Comparison of ENCODE assay signal across 8 cellular contexts in the genomic region with DNA sequence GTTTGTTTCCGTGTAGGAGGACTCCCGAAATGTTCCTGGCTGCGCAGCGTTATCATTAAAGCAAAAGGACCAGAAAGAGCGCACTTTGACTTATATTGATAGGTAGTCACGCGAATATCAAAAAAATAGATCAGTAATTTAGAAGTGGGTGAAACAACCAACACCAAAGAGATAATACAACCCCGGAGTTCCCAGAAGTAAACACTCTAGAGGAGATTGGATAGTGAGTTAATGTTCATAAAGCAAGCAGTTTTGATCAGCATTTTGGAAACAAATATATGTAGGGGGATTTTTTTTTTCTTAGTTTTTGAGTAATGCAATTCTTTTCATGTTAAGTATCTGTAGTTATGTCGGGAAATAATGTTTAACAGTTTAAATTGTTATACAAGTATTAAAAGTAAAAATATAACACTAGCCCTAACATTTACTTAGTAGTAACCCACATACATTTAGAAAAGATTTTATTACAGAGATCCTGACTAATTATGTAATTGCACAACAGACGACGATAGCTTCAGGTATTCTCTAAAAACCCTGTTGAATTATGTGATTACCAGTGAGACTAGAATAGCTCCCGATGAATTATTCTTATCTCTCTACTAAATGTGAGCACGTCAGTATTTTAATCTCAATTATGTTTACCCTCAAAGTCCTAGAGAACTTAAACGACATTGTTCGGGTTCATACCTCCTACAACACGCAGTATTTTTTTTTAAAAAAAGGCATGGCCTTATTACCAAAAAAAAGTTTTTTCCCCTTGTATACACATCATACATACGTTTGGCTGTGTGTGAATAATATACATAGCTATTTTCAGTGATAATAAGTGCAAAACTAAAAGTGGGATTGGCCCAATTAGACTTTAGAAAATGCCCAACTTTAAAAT. TPM values are rescaled to one million over a fixed set of nuclear protein-coding genes. Genes with fewer than 3 reads are reported as not detected.
DNase-seq lines count a peak whose midpoint lies in the region; ATAC-seq, FAIRE-seq and TF ChIP-seq lines count a peak whose summit lies in the region.

No MANE protein-coding gene starts in this region.

- H3K4me3 Mint-ChIP-seq in Calu3 (ENCODE audit: low read depth, unreplicated experiment): peak overlapping the region; percentile 70

- no peaks in the 10 kb centered on the region for H3K4me1 ChIP-seq in parathyroid adenoma

- no peaks in the 10 kb centered on the region for H3K9me3 Mint-ChIP-seq in Calu3 (ENCODE audit: low read depth, unreplicated experiment)

- peak overlapping the region; percentile 70 for H3K27ac Mint-ChIP-seq in Calu3 (ENCODE audit: unreplicated experiment)

- CTCF ChIA-PET in Calu3 (lab: Charles Lee): interaction anchor here (1.0 kb wide), 1 partner anchor 21 kb away, joined by 4 read pairs; no protein-coding TSS in a partner anchor

- H3K27me3 Mint-ChIP-seq in Calu3 (ENCODE audit: unreplicated experiment): no peaks in the 10 kb centered on the region

- peaks cover 31% of the 10 kb centered on the region for H3K4me1 Mint-ChIP-seq in Calu3 (ENCODE audit: low read depth, unreplicated experiment)

- peak overlapping the region; percentile 84 for H2AFZ ChIP-seq in parathyroid adenoma

- no peak for FAIRE-seq in HTR-8/SVneo (lab: Jason Lieb, UNC)

- TF ChIP-seq CTCF in Calu3 (IDR thresholded peaks at IDR 0.05; ENCODE audit: unreplicated experiment): no peak
- TF ChIP-seq CTCF in parathyroid adenoma (IDR thresholded peaks at IDR 0.05): no peak

- no peaks in the 10 kb centered on the region for H3K36me3 ChIP-seq in SK-N-MC (ENCODE audit: insufficient read depth, low read length)
- H3K36me3 ChIP-seq in parathyroid adenoma (ENCODE audit: control insufficient read depth, insufficient read depth, low read length): no peaks in the 10 kb centered on the region

- peak; percentile 3 for ATAC-seq in HG02763 (IDR thresholded peaks at IDR 0.05; ENCODE audit: unreplicated experiment)
- ATAC-seq in GM21737 (IDR thresholded peaks at IDR 0.05; ENCODE audit: unreplicated experiment): no peak

- BruUV-seq in Calu3 (replicated peaks; lab: Mats Ljungman, UMichigan): TSS peak; percentile 30

- no peak for DNase-seq in Calu3
- DNase-seq in SK-N-MC (ENCODE audit: low read depth, low spot score): no peak
- DNase-seq in fibroblast of peridontal ligament (ENCODE audit: extremely low read depth): peak; percentile 57
- DNase-seq in HTR-8/SVneo (ENCODE audit: insufficient read length, low spot score): no peak
- no peak for DNase-seq in activated naive CD4-positive, alpha-beta T cell treated with Interleukin-2 at 50 U/mL for 16 hours

- H3K4me3 ChIP-seq in SK-N-MC: peak overlapping the region; percentile 78
- H3K4me3 ChIP-seq in parathyroid adenoma (ENCODE audit: low read depth, low read length): peak overlapping the region; percentile 68

- H3K9me3 ChIP-seq in SK-N-MC (ENCODE audit: low read depth, low read length) (no peaks in the 10 kb centered on the region), parathyroid adenoma (ENCODE audit: control insufficient read depth, low read length) (no peaks in the 10 kb centered on the region)

- H3K9ac ChIP-seq in SK-N-MC (ENCODE audit: insufficient read length) (peak overlapping the region; percentile 91), parathyroid adenoma (no peak overlapping the region)

- peaks cover 36% of the 10 kb centered on the region for H3K36me3 Mint-ChIP-seq in Calu3 (ENCODE audit: insufficient read depth, unreplicated experiment)

- H3K4me2 ChIP-seq in parathyroid adenoma (ENCODE audit: low read length): peak overlapping the region; percentile 71

- H3K27ac ChIP-seq in SK-N-MC (peak overlapping the region; percentile 91), parathyroid adenoma (peak overlapping the region; percentile 69)

- H3K27me3 ChIP-seq in parathyroid adenoma (ENCODE audit: control insufficient read depth, insufficient read depth, low read length): no peaks in the 10 kb centered on the region

- no peaks in the 10 kb centered on the region for H3K79me2 ChIP-seq in parathyroid adenoma

- intact Hi-C loops in Calu3 (cut with micrococcal nuclease; ENCODE audit: unreplicated experiment): loop anchor here (5.0 kb wide), 2 partner anchors 46 to 226 kb away; no protein-coding TSS in a partner anchor

RNA-seq across cellular contexts. Expression of a gene that starts 9.4 kb away (rescaled TPM):
- 75.8 and 76.2 TPM in 2 replicates for total RNA-seq in Calu3 (2022)
